In the genomic region with DNA sequence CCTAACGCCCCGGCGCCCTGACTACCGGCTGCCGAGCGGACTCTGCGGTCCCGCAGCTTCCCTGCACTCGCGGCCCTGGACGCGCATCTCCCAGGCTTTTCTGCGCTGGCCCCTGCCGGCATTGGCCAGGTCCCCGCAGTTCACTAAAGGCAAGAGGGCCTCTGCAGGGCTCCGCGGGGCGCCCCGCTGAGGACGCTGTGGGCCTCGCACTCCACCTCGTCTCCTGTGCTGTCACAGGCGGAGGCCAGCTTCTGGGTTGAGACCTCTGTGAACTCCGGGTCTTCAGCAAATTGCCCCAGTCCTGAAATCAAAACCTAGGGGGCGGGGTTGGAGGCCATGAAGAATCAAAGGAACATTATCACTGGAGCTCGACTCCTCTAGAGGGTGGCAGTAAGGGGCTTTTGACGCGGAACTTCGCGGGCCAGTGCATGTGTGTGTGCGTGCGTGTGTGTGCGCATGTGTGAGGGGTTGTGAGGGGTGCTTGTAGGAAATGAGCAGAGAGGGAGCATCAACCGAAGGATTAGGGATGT, we compare ENCODE assay signal across 8 cellular contexts.
DNase-seq lines count a peak whose midpoint lies in the region; ATAC-seq and TF ChIP-seq lines count a peak whose summit lies in the region.

No MANE protein-coding gene starts in this region.

- peaks cover 50% of the 10 kb centered on the region for H3K27me3 Mint-ChIP-seq in activated naive CD8-positive, alpha-beta T cell treated with anti-CD3 and anti-CD28 coated beads for 36 hours

- peaks cover 11% of the 10 kb centered on the region for H3K4me1 Mint-ChIP-seq in activated naive CD8-positive, alpha-beta T cell treated with anti-CD3 and anti-CD28 coated beads for 36 hours

- DNase-seq in activated naive CD8-positive, alpha-beta T cell treated with anti-CD3 and anti-CD28 coated beads for 36 hours: peak; percentile 46
- peak; percentile 28 for DNase-seq in stimulated activated CD4-positive, alpha-beta T cell treated with anti-CD3 and anti-CD28 coated beads, Interleukin-12 subunit alpha, Interleukin-12 subunit beta, amount 100 ng/mL, for 4 hours
- DNase-seq in NCI-H187 (lab: John Stamatoyannopoulos, UW): no peak
- DNase-seq in NCI-H774 (lab: John Stamatoyannopoulos, UW): no peak
- no peak for DNase-seq in GM19238 (ENCODE audit: insufficient read length, low spot score)

- no peak overlapping the region for H3K9ac ChIP-seq in iPS-15b (ENCODE audit: low read depth, low read length)

- H3K27ac Mint-ChIP-seq in activated naive CD8-positive, alpha-beta T cell treated with anti-CD3 and anti-CD28 coated beads for 36 hours: no peak overlapping the region

- H3K4me3 ChIP-seq in iPS-15b (ENCODE audit: low read depth, low read length): peak overlapping the region; percentile 72

- TF ChIP-seq CTCF in GM12874 (IDR thresholded peaks at IDR 0.05; ENCODE audit: insufficient read depth, low read depth, low read length): peak; percentile 30; the same call in 1 of the 2 replicates

- H3K36me3 Mint-ChIP-seq in activated naive CD8-positive, alpha-beta T cell treated with anti-CD3 and anti-CD28 coated beads for 36 hours: no peaks in the 10 kb centered on the region

- H3K9me3 Mint-ChIP-seq in activated naive CD8-positive, alpha-beta T cell treated with anti-CD3 and anti-CD28 coated beads for 36 hours: no peaks in the 10 kb centered on the region

- peak overlapping the region; percentile 78 for H3K4me3 Mint-ChIP-seq in activated naive CD8-positive, alpha-beta T cell treated with anti-CD3 and anti-CD28 coated beads for 36 hours

- peaks cover 24% of the 10 kb centered on the region for H3K27me3 ChIP-seq in iPS-15b (ENCODE audit: control insufficient read depth, insufficient read depth, low read length)

- no peaks in the 10 kb centered on the region for H3K36me3 ChIP-seq in iPS-15b (ENCODE audit: control insufficient read depth, insufficient read depth, low read length)

- H3K4me1 ChIP-seq in iPS-15b (ENCODE audit: control insufficient read depth, insufficient read depth, low read length): no peaks in the 10 kb centered on the region

- ATAC-seq in HG03378 (IDR thresholded peaks at IDR 0.05; ENCODE audit: unreplicated experiment): peak; percentile 38

- no peaks in the 10 kb centered on the region for H3K9me3 ChIP-seq in iPS-15b (ENCODE audit: control insufficient read depth, insufficient read depth, low read length)

Comparison
In these comparisons a context has a peak if more than half of its experiments do, and no peak if none do; other contexts are left out.
1. DNase-seq: peak in activated naive CD8-positive, alpha-beta T cell treated with anti-CD3 and anti-CD28 coated beads for 36 hours (single experiment) and stimulated activated CD4-positive, alpha-beta T cell treated with anti-CD3 and anti-CD28 coated beads, Interleukin-12 subunit alpha, Interleukin-12 subunit beta, amount 100 ng/mL, for 4 hours (single experiment); none in NCI-H187 (0 of 2), NCI-H774 (single experiment) and GM19238 (single experiment).